Comparison of ENCODE assay signal across 9 cellular contexts in the genomic region with DNA sequence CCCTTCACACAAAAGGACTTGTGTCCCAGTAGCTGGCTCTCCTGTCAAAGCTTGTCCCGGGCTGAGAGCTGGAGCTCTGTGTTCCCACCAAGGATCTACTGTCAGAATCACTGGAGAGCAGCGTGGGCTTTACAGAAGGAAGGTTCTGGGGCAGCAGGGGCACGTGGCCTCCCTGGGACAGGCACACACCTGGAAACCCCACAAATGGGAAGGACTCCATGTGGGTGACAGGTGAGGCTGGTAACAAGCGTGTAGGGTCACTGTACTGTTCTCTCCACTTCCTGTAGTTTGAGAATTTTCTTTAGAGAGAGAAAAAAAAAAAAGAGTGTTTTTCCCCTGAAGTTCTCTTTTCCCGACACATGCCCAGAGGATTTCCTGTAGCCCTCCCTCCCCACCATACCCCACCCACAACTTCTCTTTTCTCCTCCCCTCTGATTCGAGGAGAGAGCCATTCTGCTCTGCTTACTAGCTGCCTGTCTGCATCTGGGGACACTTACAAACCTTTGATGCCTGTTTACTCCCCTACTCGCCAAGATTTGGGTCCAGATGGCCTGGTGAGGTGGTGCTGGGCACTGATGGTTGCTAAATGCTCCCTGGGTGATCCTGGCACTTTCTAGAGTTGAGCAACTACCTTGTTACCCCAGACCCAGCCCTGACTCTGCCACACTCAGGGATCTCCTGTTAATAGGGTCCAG.
DNase-seq lines count a peak whose midpoint lies in the region; ATAC-seq, FAIRE-seq and TF ChIP-seq lines count a peak whose summit lies in the region.
"Had no signal": no experiment of that assay in that cellular context is flagged by ENCODE, and none has a peak within 500 bp of the region (broad histone marks: within the 10 kb centered on the region; RNA-seq: fewer than 3 reads in every experiment).

No MANE protein-coding gene starts in this region.

- no peak overlapping the region for H3K4me3 Mint-ChIP-seq in activated CD4-positive, alpha-beta T cell treated with anti-CD3 and anti-CD28 coated beads for 36 hours

- no peak for TF ChIP-seq POLR2A in HepG2 (IDR thresholded peaks at IDR 0.05; ENCODE audit: insufficient read depth in 1 of 2, low read depth in 2 of 2, low read length in 2 of 2)

- peaks cover 14% of the 10 kb centered on the region for H3K4me1 Mint-ChIP-seq in activated CD4-positive, alpha-beta T cell treated with anti-CD3 and anti-CD28 coated beads for 36 hours

- H3K36me3 ChIP-seq in brain microvascular endothelial cell (replicated peaks): no peaks in the 10 kb centered on the region
- no peaks in the 10 kb centered on the region for H3K36me3 ChIP-seq in HepG2 (replicated peaks in 1 of 2; ENCODE audit: control insufficient read depth in 1 of 2, insufficient read depth in 2 of 2, low read length in 2 of 2)
- no peaks in the 10 kb centered on the region for H3K36me3 ChIP-seq in thoracic aorta

- no peaks in the 10 kb centered on the region for H3K27me3 ChIP-seq in brain microvascular endothelial cell (replicated peaks)
- no peaks in the 10 kb centered on the region for H3K27me3 ChIP-seq in HepG2 (ENCODE audit: control insufficient read depth in 1 of 2, insufficient read depth in 2 of 2, low read length in 2 of 2)
- H3K27me3 ChIP-seq in thoracic aorta (replicated peaks; ENCODE audit: insufficient read depth): no peaks in the 10 kb centered on the region

- POLR2A ChIA-PET in HepG2 (lab: Yijun Ruan, JAX): interaction anchor here (0.9 to 3.3 kb wide), 9 partner anchors 9 to 89 kb away, joined by 3 to 31 read pairs (median 4); no protein-coding TSS in a partner anchor
- POLR2A ChIA-PET in activated CD4-positive, alpha-beta T cell treated with anti-CD3 and anti-CD28 coated beads for 36 hours (lab: Charles Lee): no interaction called here

- H3K27ac ChIP-seq in brain microvascular endothelial cell: peak overlapping the region; percentile 78
- peak overlapping the region; percentile 74 for H3K27ac ChIP-seq in HepG2 (ENCODE audit: extremely low read length, insufficient read depth, low read length)
- peak overlapping the region; percentile 73 to 82 for H3K27ac ChIP-seq in thoracic aorta

- TF ChIP-seq EP300 in HepG2 (IDR thresholded peaks at IDR 0.05; ENCODE audit: low read depth in 2 of 2, low read length in 2 of 2) (no peak), HepG2 (CRISPR knock-in tag; IDR thresholded peaks at IDR 0.05; ENCODE audit: borderline replicate concordance) (no peak)

- H3K27ac Mint-ChIP-seq in activated CD4-positive, alpha-beta T cell treated with anti-CD3 and anti-CD28 coated beads for 36 hours: no peak overlapping the region

- CTCF ChIA-PET in HepG2 (lab: Yijun Ruan, JAX; ENCODE audit: low intra/inter-chr PET ratio, low total read pairs): no interaction called here
- CTCF ChIA-PET in activated CD4-positive, alpha-beta T cell treated with anti-CD3 and anti-CD28 coated beads for 36 hours (lab: Charles Lee): interaction anchor here (0.7 to 1.9 kb wide), 6 partner anchors 29 to 307 kb away, joined by 3 to 4 read pairs (median 4); no protein-coding TSS in a partner anchor

- WGBS in HepG2 (ENCODE audit: low lambda C conversion rate): 35% methylated on average over 7 of the region's 7 CpGs

- no TSS peak for BruUV-seq in HepG2 (replicated peaks; lab: Mats Ljungman, UMichigan)

- H3K4me1 ChIP-seq in HepG2 (ENCODE audit: insufficient read depth, low read length) (peaks cover 47% of the 10 kb centered on the region), thoracic aorta (ENCODE audit: control insufficient read depth in 1 of 2, low read depth in 2 of 2) (peaks cover 47 to 73% of the 10 kb centered on the region in 2 donors)

- peak overlapping the region; percentile 68 for H3K9ac ChIP-seq in HepG2 (ENCODE audit: insufficient read depth, low read depth, low read length)

- H3K9me3 Mint-ChIP-seq in activated CD4-positive, alpha-beta T cell treated with anti-CD3 and anti-CD28 coated beads for 36 hours (ENCODE audit: low read depth): no peaks in the 10 kb centered on the region

- no peak for TF ChIP-seq RAD21 in HepG2 (CRISPR knock-in tag; IDR thresholded peaks at IDR 0.05)

- no peaks in the 10 kb centered on the region for H3K79me2 ChIP-seq in HepG2 (ENCODE audit: insufficient read depth, low read length)

- peak overlapping the region; percentile 66 for H3K4me2 ChIP-seq in HepG2 (ENCODE audit: low read depth, low read length)

- peak; percentile 40 for ATAC-seq in HepG2
- no peak for ATAC-seq in thoracic aorta (ENCODE audit: insufficient number of reproducible peaks, low FRiP score, low read depth)
- ATAC-seq in activated CD4-positive, alpha-beta T cell treated with anti-CD3 and anti-CD28 coated beads for 36 hours: no peak

- DNase-seq in M059J (ENCODE audit: low read depth) (peak; percentile 81), brain microvascular endothelial cell (peak; percentile 33), HepG2 (ENCODE audit: low spot score) (peak; percentile 61), thoracic aorta (ENCODE audit: low spot score) (no peak), NCI-H1694 treated with DMSO at 0.1 percent for 48 hours (lab: John Stamatoyannopoulos, UW) (no peak), GM10266 (ENCODE audit: extremely low spot score) (no peak)
- no peak for DNase-seq in activated CD4-positive, alpha-beta T cell treated with anti-CD3 and anti-CD28 coated beads for 36 hours
- no peak for DNase-seq in stimulated activated CD8-positive, alpha-beta memory T cell treated with anti-CD3 and anti-CD28 coated beads, Interleukin-4, amount 100 ng/mL, for 48 hours
- DNase-seq: stimulated activated naive CD4-positive, alpha-beta T cell had no signal

- H2AFZ ChIP-seq in HepG2 (ENCODE audit: low read length): peak overlapping the region; percentile 22

- in situ Hi-C loops in brain microvascular endothelial cell (cut with HindIII; ENCODE audit: low pct_ligation_motif_present, low sequenced_read_pairs): no loop called here
- in situ Hi-C loops in HepG2 (cut with HindIII; ENCODE audit: extremely low pct_ligation_motif_present, low pct_unique_long_range_greater_than_20kb): no loop called here

- H3K27me3 Mint-ChIP-seq in activated CD4-positive, alpha-beta T cell treated with anti-CD3 and anti-CD28 coated beads for 36 hours: peaks cover 20% of the 10 kb centered on the region

- no peak for FAIRE-seq in HepG2 (lab: Jason Lieb, UNC)

- H3K9me3 ChIP-seq in HepG2 (ENCODE audit: low read length) (no peaks in the 10 kb centered on the region), thoracic aorta (no peaks in the 10 kb centered on the region)

- H4K20me1 ChIP-seq in HepG2 (ENCODE audit: insufficient read depth, low read length): no peaks in the 10 kb centered on the region

- H3K36me3 Mint-ChIP-seq in activated CD4-positive, alpha-beta T cell treated with anti-CD3 and anti-CD28 coated beads for 36 hours (ENCODE audit: low read depth): no peaks in the 10 kb centered on the region

- TF ChIP-seq CTCF in brain microvascular endothelial cell (IDR thresholded peaks at IDR 0.05; ENCODE audit: low read depth, low read length, missing control alignments): no peak
- no peak for TF ChIP-seq CTCF in HepG2 (CRISPR knock-in tag; IDR thresholded peaks at IDR 0.05)
- TF ChIP-seq CTCF in thoracic aorta (IDR thresholded peaks at IDR 0.05): no peak
- no peak for TF ChIP-seq CTCF in GM10266 (IDR thresholded peaks at IDR 0.05; ENCODE audit: control insufficient read depth, insufficient read depth, low read depth, missing control alignments)

- H3K4me3 ChIP-seq in brain microvascular endothelial cell (ENCODE audit: low read depth, low read length) (no peak overlapping the region), HepG2 (replicated peaks in 1 of 3; ENCODE audit: insufficient read depth in 1 of 3, low read depth in 2 of 3, low read length in 3 of 3) (peak overlapping the region in 1 of 3 experiments; percentile 47; a peak in 2 of 6 replicates), thoracic aorta (no peak overlapping the region)

- intact Hi-C loops in HepG2 (cut with micrococcal nuclease; ENCODE audit: unreplicated experiment): loop anchor here (1.0 kb wide), 3 partner anchors 17 to 61 kb away; no protein-coding TSS in a partner anchor
- intact Hi-C loops in activated CD4-positive, alpha-beta T cell treated with anti-CD3 and anti-CD28 coated beads for 36 hours (cut with DNase I, micrococcal nuclease): no loop called here

TF ChIP-seq in HepG2, 621 proteins besides CTCF, POLR2A, EP300 and RAD21 (continues in another document):
- peak; percentile 33; the same call in 1 of the 2 replicates for TF ChIP-seq TARDBP (CRISPR knock-in tag; IDR thresholded peaks at IDR 0.05)
- 0 out of 2 replicates have a peak, but pooled peaks have one; percentile 71 for TF ChIP-seq CSRNP1 (CRISPR knock-in tag; IDR thresholded peaks at IDR 0.05)
- no peak for TF ChIP-seq ARNTL (CRISPR knock-in tag; IDR thresholded peaks at IDR 0.05)

Comparison
In these comparisons a context has a peak if more than half of its experiments do, and no peak if none do; other contexts are left out.
1. DNase-seq: peak in M059J (single experiment), brain microvascular endothelial cell (single experiment) and HepG2 (single experiment); none in thoracic aorta (single experiment), activated CD4-positive, alpha-beta T cell treated with anti-CD3 and anti-CD28 coated beads for 36 hours (single experiment), stimulated activated CD8-positive, alpha-beta memory T cell treated with anti-CD3 and anti-CD28 coated beads, Interleukin-4, amount 100 ng/mL, for 48 hours (single experiment), NCI-H1694 treated with DMSO at 0.1 percent for 48 hours (single experiment) and GM10266 (single experiment).
2. Peak in every context shown above with its lines, with median percentiles within 50 percentile points of each other: H3K27ac ChIP-seq.